Comparison of ENCODE assay signal across 8 cellular contexts in genomic region chr11:61581030-61581928, GRCh38. TPM values are rescaled to one million over a fixed set of nuclear protein-coding genes. Genes with fewer than 3 reads are reported as not detected.
DNase-seq lines count a peak whose midpoint lies in the region; ATAC-seq, FAIRE-seq and TF ChIP-seq lines count a peak whose summit lies in the region.

TSS of gene SYT7 (minus strand) at chr11:61581076. CDS start at chr11:61580820, 256 bp downstream.

- peaks cover 6 to 14% of the 10 kb centered on the region in 2 donors for H3K4me1 ChIP-seq in ascending aorta
- peaks cover 5 to 37% of the 10 kb centered on the region in 2 donors for H3K4me1 ChIP-seq in right atrium auricular region
- no peaks in the 10 kb centered on the region for H3K4me1 ChIP-seq in psoas muscle

- H3K36me3 ChIP-seq in ascending aorta, result no peaks in the 10 kb centered on the region
- no peaks in the 10 kb centered on the region for H3K36me3 ChIP-seq in right atrium auricular region
- H3K36me3 ChIP-seq in psoas muscle (ENCODE audit: insufficient read depth in 1 of 2, low read depth in 1 of 2), result no peaks in the 10 kb centered on the region

- WGBS in psoas muscle, 3 donors, result 1 to 2% (median 1%) methylated on average over 28 to 92 of the region's 96 CpGs

- H3K27ac ChIP-seq in ascending aorta (peak within 1 kb of the TSS in 1 of 2 donors; percentile 55), right atrium auricular region (peak within 1 kb of the TSS; percentile 76 to 82), psoas muscle (peak within 1 kb of the TSS; percentile 63)

- H3K27me3 ChIP-seq in ascending aorta, result peaks cover 10% of the 10 kb centered on the region
- no peaks in the 10 kb centered on the region for H3K27me3 ChIP-seq in right atrium auricular region
- H3K27me3 ChIP-seq in psoas muscle (ENCODE audit: insufficient read depth in 3 of 3, low read length in 2 of 3), result no peaks in the 10 kb centered on the region

- peak; percentile 92 for FAIRE-seq in urothelium cell line (lab: Jason Lieb, UNC)

- DNase-seq in NCI-H187 (lab: John Stamatoyannopoulos, UW) (peak; percentile 88 to 91), T-helper 2 cell (peak; percentile 84 to 94 (median 91)), ascending aorta (ENCODE audit: low spot score in 2 of 2) (peak; percentile 73 to 97), right atrium auricular region (ENCODE audit: low spot score) (peak; percentile 95), psoas muscle (peak; percentile 95 to 97), urothelium cell line (ENCODE audit: low spot score) (peak; percentile 96)

- no peaks in the 10 kb centered on the region for H3K9me3 ChIP-seq in ascending aorta
- no peaks in the 10 kb centered on the region for H3K9me3 ChIP-seq in right atrium auricular region
- no peaks in the 10 kb centered on the region for H3K9me3 ChIP-seq in psoas muscle

- intact Hi-C loops in ascending aorta (cut with DNase I) (loop anchor here (1.0 to 10.0 kb wide), 2 partner anchors 22 to 136 kb away; no protein-coding TSS in a partner anchor), psoas muscle (cut with DNase I) (loop anchor here in 1 of 2 donors (2.0 to 5.0 kb wide), 2 partner anchors 48 to 151 kb away; no protein-coding TSS in a partner anchor)

- ATAC-seq in GM18498 (IDR thresholded peaks at IDR 0.05; ENCODE audit: unreplicated experiment), result peak; percentile 81
- ATAC-seq in HG02970 (IDR thresholded peaks at IDR 0.05; ENCODE audit: low FRiP score, unreplicated experiment), result peak; percentile 75
- peak; percentile 90 to 94 (median 92) for ATAC-seq in psoas muscle

- H3K4me3 ChIP-seq in ascending aorta (peak within 1 kb of the TSS; percentile 65 to 72), right atrium auricular region (peak within 1 kb of the TSS; percentile 60 to 63), psoas muscle (peak within 1 kb of the TSS; percentile 66)

- TF ChIP-seq CTCF in ascending aorta (IDR thresholded peaks at IDR 0.05) (peak in 1 of 3 experiments; percentile 38), right atrium auricular region (IDR thresholded peaks at IDR 0.05) (peak in 1 of 2 donors; percentile 26), psoas muscle (IDR thresholded peaks at IDR 0.05) (peak; percentile 40)

RNA-seq across cellular contexts. Expression of gene SYT7, which starts in this region (rescaled TPM):
- 1.8 TPM for total RNA-seq in ascending aorta
- 10 to 100 TPM; 19.2 to 23.6 TPM for total RNA-seq in right atrium auricular region
- total RNA-seq in psoas muscle, result 1 to 10 TPM; 1.9 to 2.8 (median 2.1) TPM
- 1 to 10 TPM in 2 of 3 donors, under 1 TPM in 1; 0.96 to 3.5 (median 1.4) TPM for polyA plus RNA-seq in psoas muscle
